ENCODE assay signal across 8 cellular contexts in genomic region chr22:19291580-19292261, GRCh38. TPM values are rescaled to one million over a fixed set of nuclear protein-coding genes. Genes with fewer than 3 reads are reported as not detected.
DNase-seq lines count a peak whose midpoint lies in the region; ATAC-seq and TF ChIP-seq lines count a peak whose summit lies in the region.

Gene CLTCL1, minus strand, starts transcription at chr22:19291719. Its CDS starts 78 bp downstream, at chr22:19291641.

- H3K9ac ChIP-seq in BLaER1 (peak within 1 kb of the TSS; percentile 87), Loucy (ENCODE audit: low read depth, low read length, poor library complexity, severe bottlenecking) (peak within 1 kb of the TSS; percentile 85)

- peak; percentile 15 to 44 (median 21) for TF ChIP-seq POLR2A in body of pancreas (IDR thresholded peaks at IDR 0.05)

- H3K27ac ChIP-seq in BLaER1 (peak within 1 kb of the TSS; percentile 81), body of pancreas (peak within 1 kb of the TSS; percentile 52 to 83 (median 78)), iPS DF 6.9 (ENCODE audit: low read length) (no peak within 1 kb of the TSS)

- H3K36me3 ChIP-seq in BLaER1 (no peaks in the 10 kb centered on the region), Loucy (ENCODE audit: insufficient read depth, low read length) (no peaks in the 10 kb centered on the region), body of pancreas (replicated peaks in 1 of 2; ENCODE audit: insufficient read depth in 1 of 2, low read depth in 2 of 2) (no peaks in the 10 kb centered on the region), iPS DF 6.9 (ENCODE audit: control insufficient read depth, insufficient read depth, low read length) (no peaks in the 10 kb centered on the region)

- H3K9me2 ChIP-seq in Loucy (replicated peaks; ENCODE audit: low read depth, low read length): no peaks in the 10 kb centered on the region

- intact Hi-C loops in body of pancreas (cut with DNase I): no loop called here
- intact Hi-C loops in sciatic nerve (cut with DNase I): no loop called here

- peaks cover 56% of the 10 kb centered on the region for H3K4me1 ChIP-seq in BLaER1
- H3K4me1 ChIP-seq in Loucy (ENCODE audit: insufficient read depth, low read length, poor library complexity, severe bottlenecking): peaks cover 29% of the 10 kb centered on the region
- H3K4me1 ChIP-seq in body of pancreas: peaks cover 17% of the 10 kb centered on the region
- H3K4me1 ChIP-seq in iPS DF 6.9 (ENCODE audit: control insufficient read depth, insufficient read depth, low read length): peaks cover 10% of the 10 kb centered on the region; the same call in 1 of the 2 replicates

- H4K20me1 ChIP-seq in BLaER1: peaks cover 10% of the 10 kb centered on the region; the same call in 1 of the 2 replicates
- no peaks in the 10 kb centered on the region for H4K20me1 ChIP-seq in Loucy (ENCODE audit: insufficient read depth, low read length, poor library complexity, severe bottlenecking)

- ATAC-seq in GM19372 (IDR thresholded peaks at IDR 0.05; ENCODE audit: low read depth, unreplicated experiment) (peak; percentile 55), body of pancreas (peak; percentile 93), sciatic nerve (peak; percentile 78), GM21390 (IDR thresholded peaks at IDR 0.05; ENCODE audit: unreplicated experiment) (no peak)

- H3F3A ChIP-seq in Loucy (ENCODE audit: low read depth): no peaks in the 10 kb centered on the region

- DNase-seq in T1000 (lab: John Stamatoyannopoulos, UW) (peak; percentile 71), body of pancreas (peak; percentile 84 to 89 (median 88)), iPS DF 6.9 (ENCODE audit: low read depth, low spot score) (peak; percentile 39), sciatic nerve (ENCODE audit: low spot score) (peak; percentile 90)

- peak within 1 kb of the TSS; percentile 88 for H3K4me2 ChIP-seq in BLaER1
- peak within 1 kb of the TSS; percentile 84 for H3K4me2 ChIP-seq in Loucy (ENCODE audit: low read depth, low read length, poor library complexity, severe bottlenecking)

- peak within 1 kb of the TSS; percentile 100 for H2AFZ ChIP-seq in Loucy (ENCODE audit: low read length)

- peaks cover 9% of the 10 kb centered on the region for H3K27me3 ChIP-seq in BLaER1
- no peaks in the 10 kb centered on the region for H3K27me3 ChIP-seq in Loucy (ENCODE audit: insufficient read depth, low read length, poor library complexity, severe bottlenecking)
- no peaks in the 10 kb centered on the region for H3K27me3 ChIP-seq in body of pancreas
- H3K27me3 ChIP-seq in iPS DF 6.9 (ENCODE audit: control insufficient read depth, insufficient read depth, low read length): no peaks in the 10 kb centered on the region

- WGBS in body of pancreas, 2 donors: 0% methylated on average over 7 to 48 of the region's 65 CpGs
- WGBS in iPS DF 6.9 (ENCODE audit: insufficient coverage, insufficient read length): no CpG with 5 or more reads among the region's 65 CpGs

- TF ChIP-seq CTCF in Loucy (conservative IDR thresholded peaks at IDR 0.05; ENCODE audit: low read length) (no peak), body of pancreas (IDR thresholded peaks at IDR 0.05) (no peak)

- peak within 1 kb of the TSS; percentile 97 for H3K4me3 ChIP-seq in BLaER1
- peak within 1 kb of the TSS; percentile 99 for H3K4me3 ChIP-seq in Loucy (ENCODE audit: low read length, poor library complexity, severe bottlenecking)
- H3K4me3 ChIP-seq in body of pancreas: peak within 1 kb of the TSS; percentile 77 to 98
- H3K4me3 ChIP-seq in iPS DF 6.9 (ENCODE audit: low read length): peak within 1 kb of the TSS; percentile 71

- no peaks in the 10 kb centered on the region for H3K9me3 ChIP-seq in BLaER1
- no peaks in the 10 kb centered on the region for H3K9me3 ChIP-seq in Loucy (ENCODE audit: insufficient read depth, low read depth, low read length)
- H3K9me3 ChIP-seq in body of pancreas: no peaks in the 10 kb centered on the region
- H3K9me3 ChIP-seq in iPS DF 6.9 (ENCODE audit: control insufficient read depth, insufficient read depth, low read length): no peaks in the 10 kb centered on the region

- no peaks in the 10 kb centered on the region for H3K79me2 ChIP-seq in Loucy (ENCODE audit: insufficient read depth, low read length)

RNA-seq across cellular contexts. Expression of gene CLTCL1, which starts in this region (rescaled TPM):
- total RNA-seq in body of pancreas (1 to 10 TPM in 1 of 2 donors, under 1 TPM in 1; 0.66 to 2.3 TPM), sciatic nerve (14.2 TPM)

Comparison
In these comparisons a context has a peak if more than half of its experiments do, and no peak if none do; other contexts are left out.
1. DNase-seq: peak in every context shown above with its lines; median percentile 90 in sciatic nerve; 88 in body of pancreas; 71 in T1000; 39 in iPS DF 6.9.